Comparison of ENCODE assay signal across 23 cellular contexts in the genomic region with DNA sequence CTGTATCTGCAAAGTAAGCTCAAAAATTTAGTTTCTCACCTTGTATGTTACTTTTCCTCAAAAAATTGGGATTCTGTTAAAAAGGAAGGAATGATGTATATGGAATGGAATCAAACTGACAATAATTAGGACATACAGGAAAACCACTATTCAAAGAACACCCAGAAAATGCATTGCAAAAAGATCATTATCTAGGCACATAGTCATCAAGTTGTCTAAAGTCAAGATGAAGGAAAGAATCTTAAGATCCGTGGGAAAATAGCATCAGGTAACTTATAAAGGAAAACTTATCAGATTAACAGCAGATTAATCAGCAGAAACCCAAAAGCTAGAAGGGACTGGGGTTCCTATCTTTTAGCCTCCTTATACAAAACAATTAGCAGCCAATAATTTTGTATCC.
"Had no signal": no experiment of that assay in that cellular context is flagged by ENCODE, and none has a peak within 500 bp of the region (broad histone marks: within the 10 kb centered on the region; RNA-seq: fewer than 3 reads in every experiment).

No MANE protein-coding gene starts in this region.

- H3K27me3 ChIP-seq: thyroid gland had no signal

- DNase-seq: activated CD4-positive, alpha-beta T cell treated with anti-CD3 and anti-CD28 coated beads for 4 hours; activated CD4-positive, alpha-beta T cell treated with anti-CD3 and anti-CD28 coated beads, Interleukin-2, amount 50 U/mL, for 48 hours; activated CD4-positive, CD25-positive, alpha-beta regulatory T cell; activated effector memory CD4-positive, alpha-beta T cell treated with Interleukin-2 at 50 U/mL for 16 hours; activated naive CD4-positive, alpha-beta T cell treated with anti-CD3 and anti-CD28 coated beads, Interleukin-2, amount 10 ng/mL, durations not matched to agents 7 days and 5 days; activated T-cell treated with anti-CD3 and anti-CD28 coated beads, Interleukin-2, amount 50 U/mL, for 72 hours; caudate nucleus; effector CD8-positive, alpha-beta T cell; glutamatergic neuron; hypothalamus; left ventricle myocardium superior; naive B cell; nucleus accumbens; right cardiac atrium; stimulated activated CD4-positive, alpha-beta T cell treated with anti-CD3 and anti-CD28 coated beads, Interleukin-12 subunit alpha, Interleukin-12 subunit beta, amount 100 ng/mL, for 4 hours; substantia nigra; T1000; thyroid gland had no signal

- H3K9ac ChIP-seq: parathyroid adenoma had no signal

- H3K27me3 Mint-ChIP-seq: activated naive CD4-positive, alpha-beta T cell treated with anti-CD3 and anti-CD28 coated beads, Interleukin-2, amount 10 ng/mL, durations not matched to agents 7 days and 5 days; naive B cell; stimulated activated naive CD8-positive, alpha-beta T cell treated with anti-CD3 and anti-CD28 coated beads, Interleukin-15, Interleukin-2, amounts not matched to agents 100 ng/mL and 50 ng/mL, for 24 hours had no signal

- H3K27ac ChIP-seq: parathyroid adenoma, thyroid gland had no signal

- H3K4me3 ChIP-seq: thyroid gland had no signal

- H2AFZ ChIP-seq: parathyroid adenoma had no signal

- FAIRE-seq: frontal cortex had no signal

- ATAC-seq: activated T-cell treated with anti-CD3 and anti-CD28 coated beads, Interleukin-2, amount 50 U/mL, for 72 hours; left ventricle myocardium superior had no signal

- H3K4me1 Mint-ChIP-seq: activated naive CD4-positive, alpha-beta T cell treated with anti-CD3 and anti-CD28 coated beads, Interleukin-2, amount 10 ng/mL, durations not matched to agents 7 days and 5 days; brain had no signal

- H3K4me3 Mint-ChIP-seq: activated naive CD4-positive, alpha-beta T cell treated with anti-CD3 and anti-CD28 coated beads, Interleukin-2, amount 10 ng/mL, durations not matched to agents 7 days and 5 days; activated T-cell treated with anti-CD3 and anti-CD28 coated beads, Interleukin-2, amount 50 U/mL, for 72 hours; stimulated activated naive CD8-positive, alpha-beta T cell treated with anti-CD3 and anti-CD28 coated beads, Interleukin-15, Interleukin-2, amounts not matched to agents 100 ng/mL and 50 ng/mL, for 24 hours; T-helper 1 cell treated with Interleukin-12 subunit alpha and Interleukin-12 subunit beta and Interleukin-4 antibody, amounts not matched to agents 30 μg/mL and 1 μg/mL, for 36 hours had no signal

- H3K27ac Mint-ChIP-seq: activated naive CD4-positive, alpha-beta T cell treated with anti-CD3 and anti-CD28 coated beads, Interleukin-2, amount 10 ng/mL, durations not matched to agents 7 days and 5 days; activated T-cell treated with anti-CD3 and anti-CD28 coated beads, Interleukin-2, amount 50 U/mL, for 72 hours; stimulated activated naive CD8-positive, alpha-beta T cell treated with anti-CD3 and anti-CD28 coated beads, Interleukin-15, Interleukin-2, amounts not matched to agents 100 ng/mL and 50 ng/mL, for 24 hours; T-helper 1 cell treated with Interleukin-12 subunit alpha and Interleukin-12 subunit beta and Interleukin-4 antibody, amounts not matched to agents 30 μg/mL and 1 μg/mL, for 36 hours had no signal

- H3K79me2 ChIP-seq: parathyroid adenoma had no signal

- H3K9me3 ChIP-seq: thyroid gland had no signal

- H3K4me1 ChIP-seq: parathyroid adenoma had no signal

- H3K36me3 ChIP-seq: thyroid gland had no signal
